Comparison of ENCODE assay signal across 8 cellular contexts in genomic region chr6:44312901-44313788, GRCh38. TPM values are rescaled to one million over a fixed set of nuclear protein-coding genes. Genes with fewer than 3 reads are reported as not detected.
A peak's percentile ranks its signal among the peaks of the same experiment; 100 is the strongest.
DNase-seq lines count a peak whose midpoint lies in the region; ATAC-seq, FAIRE-seq and TF ChIP-seq lines count a peak whose summit lies in the region.

AARS2 (minus strand) TSS chr6:44313347; CDS start chr6:44313323, 24 bp downstream.

- H3K4me1 ChIP-seq in NT2/D1 (ENCODE audit: insufficient read depth, insufficient read length) (peaks cover 2% of the 10 kb centered on the region), endothelial cell of umbilical vein (ENCODE audit: control insufficient read depth, extremely low read depth, insufficient read depth, low read length) (peaks cover 7% of the 10 kb centered on the region)

- FAIRE-seq in endothelial cell of umbilical vein (lab: Jason Lieb, UNC) = peak; percentile 84

- peaks cover 9% of the 10 kb centered on the region for H3K79me2 ChIP-seq in endothelial cell of umbilical vein (ENCODE audit: control insufficient read depth, insufficient read depth, low read length)

- peak within 1 kb of the TSS; percentile 49 for H3K27ac ChIP-seq in endothelial cell of umbilical vein (ENCODE audit: insufficient read depth, low read depth, low read length)

- H3K9ac ChIP-seq in NT2/D1 (ENCODE audit: insufficient read length, low read depth) (peak within 1 kb of the TSS; percentile 92), endothelial cell of umbilical vein (replicated peaks; ENCODE audit: extremely low read depth, insufficient read depth, low read length) (peak within 1 kb of the TSS; percentile 81)

- DNase-seq in DMS 273 (lab: John Stamatoyannopoulos, UW; ENCODE audit: unreplicated experiment) (peak; percentile 95), HUDEP-2 (lab: John Stamatoyannopoulos, UW; ENCODE audit: unreplicated experiment in 76 of 76) (peak; percentile 31 to 97 (median 88)), NT2/D1 (ENCODE audit: low read depth, low spot score) (peak; percentile 77), endothelial cell of umbilical vein (ENCODE audit: low read depth, low spot score) (peak; percentile 85), midbrain (lab: John Stamatoyannopoulos, UW) (peak; percentile 88)
- peak; percentile 82 for DNase-seq in activated CD8-positive, alpha-beta memory T cell treated with anti-CD3 and anti-CD28 coated beads, Interleukin-2, amount 50 U/mL, for 24 hours (ENCODE audit: extremely low read depth)
- peak; percentile 85 for DNase-seq in stimulated activated CD8-positive, alpha-beta memory T cell treated with anti-CD3 and anti-CD28 coated beads, Interleukin-15, amount 100 ng/mL, for 48 hours (ENCODE audit: low read depth in 2 of 2)

- H2AFZ ChIP-seq in endothelial cell of umbilical vein (ENCODE audit: low read depth, low read length) = peak within 1 kb of the TSS; percentile 87

- peaks cover 40% of the 10 kb centered on the region for H3K36me3 ChIP-seq in NT2/D1 (ENCODE audit: insufficient read depth, insufficient read length, low read length)
- peaks cover 4 to 20% of the 10 kb centered on the region in 2 experiments for H3K36me3 ChIP-seq in endothelial cell of umbilical vein (ENCODE audit: control insufficient read depth in 2 of 2, extremely low read depth in 1 of 2, insufficient read depth in 2 of 2, low read length in 2 of 2)

- TF ChIP-seq CTCF in endothelial cell of umbilical vein (IDR thresholded peaks at IDR 0.05; ENCODE audit: extremely low read depth in 1 of 2, insufficient read depth in 1 of 2, low read depth in 1 of 2, low read length in 2 of 2) = peak; percentile 99

- no peaks in the 10 kb centered on the region for H3K27me3 ChIP-seq in NT2/D1 (ENCODE audit: insufficient read depth, insufficient read length)
- H3K27me3 ChIP-seq in endothelial cell of umbilical vein (ENCODE audit: control insufficient read depth in 2 of 2, insufficient read depth in 2 of 2, low read length in 2 of 2) = peaks cover 5 to 6% of the 10 kb centered on the region in 2 experiments

- BruUV-seq in endothelial cell of umbilical vein (replicated peaks; lab: Mats Ljungman, UMichigan) = no TSS peak

- peak within 1 kb of the TSS; percentile 82 for H3K4me3 ChIP-seq in NT2/D1 (ENCODE audit: insufficient read length, low read depth)
- peak within 1 kb of the TSS; percentile 87 to 97 (median 92) for H3K4me3 ChIP-seq in endothelial cell of umbilical vein (replicated peaks in 1 of 3; ENCODE audit: insufficient read depth in 1 of 3, low read depth in 1 of 3, low read length in 3 of 3)

- peak within 1 kb of the TSS; percentile 78 for H3K4me2 ChIP-seq in endothelial cell of umbilical vein (ENCODE audit: insufficient read depth, low read length)

- no peaks in the 10 kb centered on the region for H3K9me1 ChIP-seq in endothelial cell of umbilical vein (replicated peaks; ENCODE audit: control insufficient read depth, extremely low read depth, insufficient read depth, low read length)

- POLR2A ChIA-PET in endothelial cell of umbilical vein (lab: Charles Lee) = no interaction called here

- dilution Hi-C loops in endothelial cell of umbilical vein (cut with MboI; ENCODE audit: extremely low pct_ligation_motif_present, low sequenced_read_pairs) = no loop called here

- intact Hi-C loops in endothelial cell of umbilical vein (cut with micrococcal nuclease) = no loop called here

- ATAC-seq in GM21390 (IDR thresholded peaks at IDR 0.05; ENCODE audit: unreplicated experiment) = peak; percentile 94

- no peaks in the 10 kb centered on the region for H4K20me1 ChIP-seq in endothelial cell of umbilical vein (replicated peaks; ENCODE audit: control insufficient read depth, extremely low read depth, insufficient read depth, low read length)

- no peaks in the 10 kb centered on the region for H3K9me3 ChIP-seq in NT2/D1 (ENCODE audit: insufficient read depth, low read length)
- no peaks in the 10 kb centered on the region for H3K9me3 ChIP-seq in endothelial cell of umbilical vein (replicated peaks; ENCODE audit: control insufficient read depth, insufficient read depth, low read length)

- peak; percentile 83 for TF ChIP-seq POLR2A in endothelial cell of umbilical vein (IDR thresholded peaks at IDR 0.05; ENCODE audit: low read depth, low read length)

- CTCF ChIA-PET in endothelial cell of umbilical vein (lab: Charles Lee) = interaction anchor here (0.7 to 3.1 kb wide), 25 partner anchors 8 to 217 kb away, joined by 3 to 36 read pairs (median 4); partner anchors contain the start of gene TMEM151B

TF ChIP-seq in endothelial cell of umbilical vein, 7 proteins besides CTCF, POLR2A, EP300 and RAD21:
- TF ChIP-seq EZH2 (IDR thresholded peaks at IDR 0.05; ENCODE audit: borderline replicate concordance, low read depth, low read length, severe bottlenecking) = no peak
- TF ChIP-seq JUN (IDR thresholded peaks at IDR 0.05; ENCODE audit: borderline replicate concordance, insufficient read depth, insufficient read length, low read depth) = no peak
- TF ChIP-seq POLR2AphosphoS5 (IDR thresholded peaks at IDR 0.05; ENCODE audit: insufficient read depth, low read depth, low read length) = peak; percentile 89
- peak; percentile 71 for TF ChIP-seq MAX (IDR thresholded peaks at IDR 0.05; ENCODE audit: insufficient read depth, insufficient read length)
- no peak for TF ChIP-seq MYC (IDR thresholded peaks at IDR 0.05; ENCODE audit: low read depth, low read length)

RNA-seq across cellular contexts. Expression of gene AARS2, which starts in this region (rescaled TPM):
- 17.9 and 18.0 TPM in 2 replicates for total RNA-seq in endothelial cell of umbilical vein
- polyA plus RNA-seq in endothelial cell of umbilical vein = 7.9 and 8.3 TPM in 2 replicates
- polyA plus RNA-seq in endothelial cell of umbilical vein (2011; cell fraction: cytosol; rRNA removed) = 6.6 and 7.9 TPM in 2 replicates
- 19.3 and 19.8 TPM in 2 replicates for polyA plus RNA-seq in endothelial cell of umbilical vein (2011; cell fraction: nucleus; rRNA removed)
- 8.1 and 9.1 TPM in 2 replicates for polyA plus RNA-seq in endothelial cell of umbilical vein (2012)
- 15.4 and 18.1 TPM in 2 replicates for polyA minus RNA-seq in endothelial cell of umbilical vein
- 7.6 TPM for polyA minus RNA-seq in endothelial cell of umbilical vein (2011; cell fraction: cytosol; rRNA and poly(A)+ RNA removed)
- polyA minus RNA-seq in endothelial cell of umbilical vein (2011; cell fraction: nucleus; rRNA and poly(A)+ RNA removed) = 13.2 and 16.1 TPM in 2 replicates

Comparison
In these comparisons a context has a peak if more than half of its experiments do, and no peak if none do; other contexts are left out.
1. Peak in every context shown above with its lines: DNase-seq, ATAC-seq, H3K4me3 ChIP-seq and H3K27ac ChIP-seq.